ENCODE assay signal across 25 cellular contexts in genomic region chr16:7330709-7331108, GRCh38. TPM values are rescaled to one million over a fixed set of nuclear protein-coding genes. Genes with fewer than 3 reads are reported as not detected.
A peak's percentile ranks its signal among the peaks of the same experiment; 100 is the strongest.
DNase-seq lines count a peak whose midpoint lies in the region; ATAC-seq and TF ChIP-seq lines count a peak whose summit lies in the region.
"Had no signal": no experiment of that assay in that cellular context is flagged by ENCODE, and none has a peak within 500 bp of the region (broad histone marks: within the 10 kb centered on the region; RNA-seq: fewer than 3 reads in every experiment).

No MANE protein-coding gene starts in this region.

- ATAC-seq in left ventricle myocardium superior = peak; percentile 68
- ATAC-seq in HG02852 (IDR thresholded peaks at IDR 0.05; ENCODE audit: unreplicated experiment) = no peak

- no peaks in the 10 kb centered on the region for H3K9me3 Mint-ChIP-seq in nephron
- H3K9me3 Mint-ChIP-seq: H9 had no signal

- H3K4me3 ChIP-seq in skeletal muscle tissue (ENCODE audit: low read length in 3 of 3) = peak overlapping the region; percentile 57 to 68 (median 62)
- H3K4me3 ChIP-seq: BLaER1, SK-N-MC had no signal

- intact Hi-C loops in left ventricle myocardium superior (cut with micrococcal nuclease) = no loop called here

- H3K36me3 Mint-ChIP-seq in nephron (ENCODE audit: low read depth) = no peaks in the 10 kb centered on the region
- H3K36me3 Mint-ChIP-seq: CD4-positive, alpha-beta memory T cell had no signal

- no peaks in the 10 kb centered on the region for H3K27me3 ChIP-seq in skeletal muscle tissue (ENCODE audit: control insufficient read depth in 3 of 3, insufficient read depth in 3 of 3, low read length in 3 of 3)
- H3K27me3 ChIP-seq: BLaER1 had no signal

- no peak for TF ChIP-seq CTCF in nephron (IDR thresholded peaks at IDR 0.05; ENCODE audit: unreplicated experiment in 3 of 3)

- H3K36me3 ChIP-seq in skeletal muscle tissue (ENCODE audit: control insufficient read depth in 3 of 3, insufficient read depth in 3 of 3, low read length in 3 of 3) = no peaks in the 10 kb centered on the region
- H3K36me3 ChIP-seq: BLaER1 had no signal

- peaks cover 25 to 43% (median 32%) of the 10 kb centered on the region in 3 donors for H3K4me1 ChIP-seq in skeletal muscle tissue (ENCODE audit: control insufficient read depth in 3 of 3, insufficient read depth in 3 of 3, low read length in 3 of 3)
- H3K4me1 ChIP-seq: Caco-2 had no signal

- peak; percentile 24 for DNase-seq in NCI-H82 treated with DMSO at 0.1 percent for 48 hours (lab: John Stamatoyannopoulos, UW; ENCODE audit: unreplicated experiment)
- no peak for DNase-seq in NCI-H82 (lab: John Stamatoyannopoulos, UW)
- no peak for DNase-seq in left ventricle myocardium superior
- DNase-seq in cortex of kidney (lab: John Stamatoyannopoulos, UW) = no peak
- DNase-seq in H4 (ENCODE audit: low spot score) = no peak
- DNase-seq: ACHN; Caco-2; CD4-positive, alpha-beta memory T cell; DMS 273 treated with DMSO at 0.1 percent for 48 hours; DMS79 treated with DMSO at 0.1 percent for 48 hours; H9; HFFc6; KG1; NCI-H1105; NCI-H2029; NCI-H2227 treated with DMSO at 0.1 percent for 48 hours; NCI-H510A; NCI-H748 treated with DMSO at 0.1 percent for 48 hours; OCI-M1 had no signal

- peak overlapping the region in 2 of 3 experiments; percentile 10 to 39 for H3K27ac Mint-ChIP-seq in nephron
- H3K27ac Mint-ChIP-seq: CD4-positive, alpha-beta memory T cell; H9; HFFc6 had no signal

- peak overlapping the region; percentile 78 to 84 (median 83) for H3K9ac ChIP-seq in skeletal muscle tissue (ENCODE audit: low read depth in 1 of 3, low read length in 3 of 3)
- H3K9ac ChIP-seq: BLaER1 had no signal

- H3K27me3 Mint-ChIP-seq in nephron (ENCODE audit: low read depth) = no peaks in the 10 kb centered on the region
- H3K27me3 Mint-ChIP-seq: CD4-positive, alpha-beta memory T cell had no signal

- H3K9me3 ChIP-seq in skeletal muscle tissue (ENCODE audit: control insufficient read depth in 3 of 3, low read length in 3 of 3) = no peaks in the 10 kb centered on the region
- H3K9me3 ChIP-seq: BLaER1, Caco-2 had no signal

- H3K27ac ChIP-seq in skeletal muscle tissue (ENCODE audit: low read depth, low read length) = peak overlapping the region; percentile 95
- H3K27ac ChIP-seq: 22Rv1, BLaER1, SK-N-MC had no signal

- H3K4me3 Mint-ChIP-seq in nephron = peak overlapping the region in 2 of 3 experiments; percentile 5 to 71
- H3K4me3 Mint-ChIP-seq: CD4-positive, alpha-beta memory T cell; H9; HFFc6 had no signal

- peaks cover 52% of the 10 kb centered on the region for H3K4me1 Mint-ChIP-seq in nephron
- H3K4me1 Mint-ChIP-seq: CD4-positive, alpha-beta memory T cell; H9 had no signal

RNA-seq across cellular contexts. Expression of gene RBFOX1, which starts 1.9 kb away (rescaled TPM):
- 79.4 TPM for total RNA-seq in left ventricle myocardium superior
- total RNA-seq in skeletal muscle tissue = 26.1 TPM
- 0.31 TPM in 1 of 2 replicates, not detected in the other for total RNA-seq in H4 (2014; rRNA removed; shearing (Covaris generic))
- total RNA-seq: CD4-positive, alpha-beta memory T cell; HFFc6 had no signal

Comparison
In these comparisons a context has a peak if more than half of its experiments do, and no peak if none do; other contexts are left out.
1. RNA of gene RBFOX1, which starts 1.9 kb away (total RNA-seq): 79.4 TPM in left ventricle myocardium superior (single experiment) and 26.1 TPM in skeletal muscle tissue (single experiment); 0.31 TPM in H4; every median in the first group is over 10 times any median in the second.